20 cellular contexts compared by ENCODE assay signal in genomic region chr16:25613931-25614330, GRCh38.
DNase-seq lines count a peak whose midpoint lies in the region; ATAC-seq and TF ChIP-seq lines count a peak whose summit lies in the region.
"Had no signal": no experiment of that assay in that cellular context is flagged by ENCODE, and none has a peak within 500 bp of the region (broad histone marks: within the 10 kb centered on the region; RNA-seq: fewer than 3 reads in every experiment).

No MANE protein-coding gene starts in this region.

- H3K79me2 ChIP-seq in SK-N-SH (ENCODE audit: insufficient read depth) (no peaks in the 10 kb centered on the region), H9 (ENCODE audit: insufficient read depth, low read length) (no peaks in the 10 kb centered on the region)

- no peak overlapping the region for H2BK12ac ChIP-seq in H9 (ENCODE audit: insufficient read length, low read depth, low read length)

- H4K5ac ChIP-seq in H9 (ENCODE audit: insufficient read length, low read depth, low read length), result no peak overlapping the region

- H3K4me1 ChIP-seq in SK-N-SH (ENCODE audit: control insufficient read depth in 1 of 2, insufficient read depth in 2 of 2, low read depth in 1 of 2, low read length in 1 of 2), result no peaks in the 10 kb centered on the region
- no peaks in the 10 kb centered on the region; the same call in 1 of the 2 replicates for H3K4me1 ChIP-seq in H9 (ENCODE audit: insufficient read depth, low read length)
- no peaks in the 10 kb centered on the region for H3K4me1 ChIP-seq in Caco-2
- H3K4me1 ChIP-seq: BLaER1, HAP-1 had no signal

- H3F3A ChIP-seq in SK-N-SH (replicated peaks; ENCODE audit: insufficient read depth), result no peaks in the 10 kb centered on the region

- H3K9me3 Mint-ChIP-seq in H9 (peaks cover 0 to 2% of the 10 kb centered on the region in 2 experiments; a peak in 1 of 5 replicates), Caco-2 (ENCODE audit: unreplicated experiment) (no peaks in the 10 kb centered on the region)
- H3K9me3 Mint-ChIP-seq: CD8-positive, alpha-beta T cell had no signal

- no peaks in the 10 kb centered on the region for H3K9me2 ChIP-seq in SK-N-SH

- H4K8ac ChIP-seq in H9 (replicated peaks; ENCODE audit: insufficient read length, low read depth, low read length), result no peak overlapping the region

- intact Hi-C loops in Caco-2 (cut with micrococcal nuclease; ENCODE audit: unreplicated experiment), result no loop called here

- H3T11ph ChIP-seq in H9 (ENCODE audit: low read length), result no peak overlapping the region

- H4K91ac ChIP-seq in H9 (ENCODE audit: insufficient read length, low read depth, low read length), result no peak overlapping the region

- H3K27me3 ChIP-seq in SK-N-SH (ENCODE audit: insufficient read depth) (no peaks in the 10 kb centered on the region), H9 (ENCODE audit: insufficient read depth, low read length) (no peaks in the 10 kb centered on the region), Caco-2 (replicated peaks; ENCODE audit: control insufficient read depth, insufficient read depth, low read length) (no peaks in the 10 kb centered on the region)
- H3K27me3 ChIP-seq: BLaER1 had no signal

- H3K27me3 Mint-ChIP-seq in H9 (ENCODE audit: low read depth) (no peaks in the 10 kb centered on the region; the same call in 1 of the 2 replicates), Caco-2 (ENCODE audit: insufficient read depth, unreplicated experiment) (peaks cover 4% of the 10 kb centered on the region)

- H3K9ac ChIP-seq in SK-N-SH (no peak overlapping the region), H9 (ENCODE audit: extremely low read depth, insufficient read length, low read length) (no peak overlapping the region)
- H3K9ac ChIP-seq: BLaER1 had no signal

- H3K36me3 Mint-ChIP-seq in H9 (ENCODE audit: insufficient read depth in 1 of 3, low read depth in 3 of 3), result 0 out of 7 replicates have a peak, but pooled peaks cover 0 to 2% (median 0%) of the 10 kb centered on the region in 3 experiments
- no peaks in the 10 kb centered on the region for H3K36me3 Mint-ChIP-seq in Caco-2 (ENCODE audit: insufficient read depth, unreplicated experiment)
- H3K36me3 Mint-ChIP-seq: CD4-positive, CD25-positive, alpha-beta regulatory T cell; CD8-positive, alpha-beta T cell had no signal

- H3K23me2 ChIP-seq in H9 (ENCODE audit: insufficient read length, low read depth, low read length, poor library complexity, severe bottlenecking), result no peaks in the 10 kb centered on the region

- TF ChIP-seq EP300 in SK-N-SH (IDR thresholded peaks at IDR 0.05; ENCODE audit: borderline replicate concordance in 1 of 2, low read depth in 1 of 2, low read length in 1 of 2), result no peak

- H4K20me1 ChIP-seq in SK-N-SH (ENCODE audit: insufficient read depth) (no peaks in the 10 kb centered on the region), H9 (ENCODE audit: control insufficient read depth, insufficient read depth, insufficient read length) (no peaks in the 10 kb centered on the region)
- H4K20me1 ChIP-seq: BLaER1 had no signal

- H2AK5ac ChIP-seq in H9 (ENCODE audit: insufficient read length, low read length), result no peak overlapping the region

- H3K9me3 ChIP-seq in SK-N-SH (no peaks in the 10 kb centered on the region), H9 (ENCODE audit: control insufficient read depth, low read depth, low read length) (no peaks in the 10 kb centered on the region), Caco-2 (no peaks in the 10 kb centered on the region)
- H3K9me3 ChIP-seq: BLaER1, HAP-1 had no signal

- BruUV-seq in Caco-2 (replicated peaks; lab: Mats Ljungman, UMichigan), result no TSS peak

- H3K36me3 ChIP-seq in SK-N-SH (replicated peaks in 1 of 2; ENCODE audit: control insufficient read depth in 1 of 2, insufficient read depth in 2 of 2, low read length in 1 of 2) (no peaks in the 10 kb centered on the region), Caco-2 (ENCODE audit: control insufficient read depth, insufficient read depth, low read length) (no peaks in the 10 kb centered on the region)
- H3K36me3 ChIP-seq: BLaER1, HAP-1 had no signal

- H3K27ac ChIP-seq in SK-N-SH (ENCODE audit: low read depth in 2 of 2, low read length in 1 of 2) (no peak overlapping the region), H9 (ENCODE audit: insufficient read length, low read depth, low read length) (no peak overlapping the region)
- H3K27ac ChIP-seq: 22Rv1, BLaER1, C4-2B had no signal

- H3K56ac ChIP-seq in H9 (ENCODE audit: insufficient read length, low read depth, low read length), result no peak overlapping the region

- H3K4me3 Mint-ChIP-seq in H9 (no peak overlapping the region), Caco-2 (ENCODE audit: unreplicated experiment) (no peak overlapping the region)
- H3K4me3 Mint-ChIP-seq: B cell; CD4-positive, CD25-positive, alpha-beta regulatory T cell; CD8-positive, alpha-beta T cell; GM23338; HFFc6 had no signal

- no peak overlapping the region for H2BK20ac ChIP-seq in H9 (ENCODE audit: low read depth, low read length, poor library complexity, severe bottlenecking)

- H3K27ac Mint-ChIP-seq in H9, result no peak overlapping the region
- H3K27ac Mint-ChIP-seq in Caco-2 (ENCODE audit: unreplicated experiment), result no peak overlapping the region
- H3K27ac Mint-ChIP-seq: B cell; CD4-positive, CD25-positive, alpha-beta regulatory T cell; CD8-positive, alpha-beta T cell; GM23338; HFFc6 had no signal

- DNase-seq in SK-N-SH, result peak; percentile 7
- DNase-seq in SK-N-DZ (ENCODE audit: low spot score), result peak; percentile 63
- DNase-seq in retina, result peak; percentile 17
- no peak for DNase-seq in H9
- no peak for DNase-seq in Caco-2
- DNase-seq: CD4-positive, CD25-positive, alpha-beta regulatory T cell; CD8-positive, alpha-beta T cell; DMS153; DMS79; EL; GDM1; HFFc6 had no signal

- no peak overlapping the region for H2AFZ ChIP-seq in SK-N-SH (ENCODE audit: low read depth)
- no peak overlapping the region for H2AFZ ChIP-seq in H9 (ENCODE audit: low read length)
- H2AFZ ChIP-seq: GM23338 had no signal

- TF ChIP-seq RAD21 in SK-N-SH (IDR thresholded peaks at IDR 0.05; ENCODE audit: low read length), result no peak

- no peaks in the 10 kb centered on the region for H3K79me1 ChIP-seq in H9 (ENCODE audit: insufficient read depth, low read depth, low read length, poor library complexity, severe bottlenecking)

- CTCF ChIA-PET in SK-N-SH (lab: Yijun Ruan, JAX), result no interaction called here
- CTCF ChIA-PET in Caco-2 (lab: Charles Lee), result interaction anchor here (0.5 kb wide), 1 partner anchor 705 kb away, joined by 3 read pairs; no protein-coding TSS in a partner anchor

- no peak overlapping the region for H3K4me3 ChIP-seq in SK-N-SH (ENCODE audit: low read depth in 2 of 2, low read length in 1 of 2)
- no peak overlapping the region for H3K4me3 ChIP-seq in Caco-2 (ENCODE audit: low read depth, low read length)
- H3K4me3 ChIP-seq: BLaER1, GM12878, GM23338, HAP-1 had no signal

- H3K18ac ChIP-seq in H9 (ENCODE audit: insufficient read length, low read depth, low read length), result no peak overlapping the region

- ATAC-seq in SK-N-SH treated with all-trans-retinoic acid at 6 μM for 48 hours, result no peak
- ATAC-seq: CD8-positive, alpha-beta T cell; GM12878; GM23338 had no signal

- H3K14ac ChIP-seq in H9 (ENCODE audit: insufficient read depth, low read length), result no peak overlapping the region

- no peak overlapping the region for H2BK5ac ChIP-seq in H9 (ENCODE audit: insufficient read length, low read length)

- POLR2A ChIA-PET in SK-N-SH (lab: Yijun Ruan, JAX) (no interaction called here), Caco-2 (lab: Charles Lee) (no interaction called here)

- H3K4me2 ChIP-seq in SK-N-SH, result no peak overlapping the region
- H3K4me2 ChIP-seq in H9 (ENCODE audit: insufficient read depth, insufficient read length, low read length), result no peak overlapping the region
- H3K4me2 ChIP-seq: BLaER1, GM23338 had no signal

- WGBS in SK-N-SH (ENCODE audit: low lambda C conversion rate), result 0% methylated on average over 5 of the region's 5 CpGs
- no CpG with 5 or more reads among the region's 5 CpGs for WGBS in H9 (ENCODE audit: extremely low coverage, insufficient read length, low lambda C conversion rate)

- TF ChIP-seq CTCF in SK-N-SH (IDR thresholded peaks at IDR 0.05), result no peak
- no peak for TF ChIP-seq CTCF in H9 (conservative IDR thresholded peaks at IDR 0.05)
- TF ChIP-seq CTCF in Caco-2 (IDR thresholded peaks at IDR 0.05; ENCODE audit: insufficient read depth in 1 of 2, low read depth in 1 of 2, low read length in 1 of 2, severe bottlenecking in 1 of 2, unreplicated experiment in 1 of 2), result no peak

- H3K4me1 Mint-ChIP-seq in H9 (peaks cover 14 to 18% of the 10 kb centered on the region in 2 experiments), Caco-2 (ENCODE audit: low read depth, unreplicated experiment) (no peaks in the 10 kb centered on the region)
- H3K4me1 Mint-ChIP-seq: B cell; CD4-positive, CD25-positive, alpha-beta regulatory T cell had no signal

- H3K4ac ChIP-seq in H9 (ENCODE audit: low read depth, low read length), result no peak overlapping the region

- no peak overlapping the region for H2BK15ac ChIP-seq in H9 (ENCODE audit: low read depth, low read length)

- H2BK120ac ChIP-seq in H9 (ENCODE audit: low read depth, low read length, poor library complexity, severe bottlenecking), result no peak overlapping the region

- no peak overlapping the region for H3K23ac ChIP-seq in H9 (ENCODE audit: insufficient read length, low read depth, low read length)

TF ChIP-seq in SK-N-SH, 30 proteins besides CTCF, POLR2A, EP300 and RAD21 (continues in another document):
- TF ChIP-seq FOSL2 (IDR thresholded peaks at IDR 0.05; ENCODE audit: borderline replicate concordance, low read depth), result no peak
- TF ChIP-seq IRF3 (IDR thresholded peaks at IDR 0.05; ENCODE audit: low read depth, low read length), result no peak

TF ChIP-seq in SK-N-SH treated with all-trans-retinoic acid at 6 μM for 48 hours, 23 proteins besides CTCF, POLR2A, EP300 and RAD21 (continues in another document):
- no peak for TF ChIP-seq BACH2 (CRISPR knock-in tag; IDR thresholded peaks at IDR 0.05; ENCODE audit: borderline replicate concordance)
- no peak for TF ChIP-seq PATZ1 (CRISPR knock-in tag; IDR thresholded peaks at IDR 0.05; ENCODE audit: borderline replicate concordance)
- TF ChIP-seq ZFP3 (CRISPR knock-in tag; IDR thresholded peaks at IDR 0.05), result no peak
- no peak for TF ChIP-seq ESRRG (CRISPR knock-in tag; IDR thresholded peaks at IDR 0.05)

Comparison
In these comparisons a context has a peak if more than half of its experiments do, and no peak if none do; other contexts are left out.
1. DNase-seq: peak in SK-N-SH (single experiment), SK-N-DZ (single experiment) and retina (single experiment); none in H9 (single experiment) and Caco-2 (0 of 2).